1 cellular context compared by ENCODE assay signal in the genomic region with DNA sequence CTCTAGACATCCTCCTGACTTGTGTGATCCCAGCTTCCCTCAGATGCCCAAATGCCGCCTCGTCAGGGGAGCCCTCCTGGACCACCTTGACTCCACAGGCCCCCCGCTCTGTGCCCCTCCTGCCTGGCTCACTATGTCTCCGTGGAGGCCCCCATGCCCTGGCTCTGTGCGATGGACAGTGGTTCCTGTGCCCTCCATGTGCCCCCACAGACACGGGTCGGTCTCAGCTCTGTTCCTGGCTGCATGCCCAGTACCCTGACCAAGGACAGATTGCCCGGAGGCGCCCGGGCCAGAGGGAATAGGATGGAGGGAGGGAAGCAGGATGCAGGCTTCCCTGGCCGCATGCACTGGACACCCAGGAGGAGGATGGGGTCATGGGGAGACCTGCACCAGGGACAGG.
TF ChIP-seq lines count a peak whose summit lies in the region.

No MANE protein-coding gene starts in this region.

TF ChIP-seq in IMR-90, 13 proteins besides CTCF, POLR2A, EP300 and RAD21 (continued from another document):
- TF ChIP-seq, protein P1, sequence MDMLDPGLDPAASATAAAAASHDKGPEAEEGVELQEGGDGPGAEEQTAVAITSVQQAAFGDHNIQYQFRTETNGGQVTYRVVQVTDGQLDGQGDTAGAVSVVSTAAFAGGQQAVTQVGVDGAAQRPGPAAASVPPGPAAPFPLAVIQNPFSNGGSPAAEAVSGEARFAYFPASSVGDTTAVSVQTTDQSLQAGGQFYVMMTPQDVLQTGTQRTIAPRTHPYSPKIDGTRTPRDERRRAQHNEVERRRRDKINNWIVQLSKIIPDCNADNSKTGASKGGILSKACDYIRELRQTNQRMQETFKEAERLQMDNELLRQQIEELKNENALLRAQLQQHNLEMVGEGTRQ (IDR thresholded peaks at IDR 0.05; ENCODE audit: low read depth, low read length) = no peak
- no peak for TF ChIP-seq RCOR1 (IDR thresholded peaks at IDR 0.05; ENCODE audit: insufficient replicate concordance, low read length)
- no peak for TF ChIP-seq NFE2L2 (IDR thresholded peaks at IDR 0.05; ENCODE audit: low read depth, low read length)
- TF ChIP-seq SMC3 (IDR thresholded peaks at IDR 0.05; ENCODE audit: low read depth, low read length) = no peak
- TF ChIP-seq MAZ (IDR thresholded peaks at IDR 0.05; ENCODE audit: borderline replicate concordance, low read depth, low read length) = no peak
- TF ChIP-seq MAFK (IDR thresholded peaks at IDR 0.05; ENCODE audit: low read depth, low read length) = no peak
- TF ChIP-seq, protein P2, sequence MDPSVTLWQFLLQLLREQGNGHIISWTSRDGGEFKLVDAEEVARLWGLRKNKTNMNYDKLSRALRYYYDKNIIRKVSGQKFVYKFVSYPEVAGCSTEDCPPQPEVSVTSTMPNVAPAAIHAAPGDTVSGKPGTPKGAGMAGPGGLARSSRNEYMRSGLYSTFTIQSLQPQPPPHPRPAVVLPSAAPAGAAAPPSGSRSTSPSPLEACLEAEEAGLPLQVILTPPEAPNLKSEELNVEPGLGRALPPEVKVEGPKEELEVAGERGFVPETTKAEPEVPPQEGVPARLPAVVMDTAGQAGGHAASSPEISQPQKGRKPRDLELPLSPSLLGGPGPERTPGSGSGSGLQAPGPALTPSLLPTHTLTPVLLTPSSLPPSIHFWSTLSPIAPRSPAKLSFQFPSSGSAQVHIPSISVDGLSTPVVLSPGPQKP (IDR thresholded peaks at IDR 0.05; ENCODE audit: borderline replicate concordance, low read depth, low read length) = no peak
